ENCODE assay signal across 18 cellular contexts in the genomic region with DNA sequence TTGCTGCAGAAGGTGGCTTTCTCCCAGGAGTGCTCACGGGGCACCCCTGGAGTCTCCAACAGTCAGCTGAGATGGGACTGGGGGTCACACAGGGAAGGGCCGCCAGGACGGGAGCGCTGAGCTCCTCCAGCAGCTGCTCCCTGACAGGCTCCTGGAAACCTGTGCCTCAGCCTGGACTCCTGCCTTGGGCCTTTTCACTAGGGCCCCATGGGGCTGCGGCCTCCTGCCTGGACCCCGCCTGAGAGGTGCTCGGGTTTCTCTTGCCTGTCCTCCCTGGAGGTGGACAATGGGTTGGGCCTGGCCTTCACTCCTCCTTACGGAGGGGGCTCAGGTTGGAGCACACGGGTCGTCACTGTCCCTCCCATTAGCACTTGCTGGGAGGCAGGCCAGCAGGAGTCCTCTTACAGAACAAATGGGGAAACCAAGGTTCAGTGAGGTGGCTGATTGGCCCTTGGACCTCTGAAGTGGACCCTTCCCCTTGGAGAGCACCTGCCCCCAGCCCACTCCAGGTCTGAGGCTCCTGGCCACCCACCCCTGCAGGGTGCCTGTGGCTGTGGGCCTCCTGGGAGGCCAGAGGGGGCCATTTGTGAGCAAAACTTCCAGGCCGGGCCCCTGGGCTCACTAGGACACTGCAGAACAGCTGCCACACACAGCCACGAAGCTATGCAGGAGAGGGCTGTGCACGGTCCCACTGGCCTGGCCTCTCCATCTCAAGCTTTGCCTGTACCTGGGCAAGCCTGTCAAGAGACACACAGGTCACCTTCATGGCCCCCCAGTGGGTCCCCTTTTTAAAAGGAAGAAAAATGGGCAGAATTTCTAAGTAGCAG. TPM values are rescaled to one million over a fixed set of nuclear protein-coding genes. Genes with fewer than 3 reads are reported as not detected.
A peak's percentile ranks its signal among the peaks of the same experiment; 100 is the strongest.
DNase-seq lines count a peak whose midpoint lies in the region; ATAC-seq, FAIRE-seq and TF ChIP-seq lines count a peak whose summit lies in the region.
"Had no signal": no experiment of that assay in that cellular context is flagged by ENCODE, and none has a peak within 500 bp of the region (broad histone marks: within the 10 kb centered on the region; RNA-seq: fewer than 3 reads in every experiment).

No MANE protein-coding gene starts in this region.

- H3K27ac ChIP-seq in SJCRH30 (no peak overlapping the region), spleen (no peak overlapping the region)

- no peak for FAIRE-seq in GM12892 (lab: Jason Lieb, UNC)
- FAIRE-seq: GM19239 had no signal

- peaks cover 13% of the 10 kb centered on the region for H3K4me1 ChIP-seq in SJCRH30
- no peaks in the 10 kb centered on the region for H3K4me1 ChIP-seq in spleen
- H3K4me1 ChIP-seq: HAP-1 had no signal

- peak; percentile 2 to 12 for DNase-seq in activated T-cell treated with anti-CD3 and anti-CD28 coated beads, Interleukin-2, amount 50 U/mL, for 48 hours
- DNase-seq in activated T-cell treated with anti-CD3 and anti-CD28 coated beads, Interleukin-2, amount 50 U/mL, for 1 hour, result no peak
- DNase-seq in SJCRH30, result peak; percentile 68 to 80
- peak; percentile 26 for DNase-seq in left lobe of liver (ENCODE audit: low spot score)
- DNase-seq in spleen, result peak; percentile 62
- no peak for DNase-seq in GM12892 (ENCODE audit: insufficient read length)
- no peak for DNase-seq in D341Med (ENCODE audit: low spot score)
- DNase-seq: C1 segment of cervical spinal cord, DMS153, MV-4-11, NCI-H1417 treated with DMSO at 0.1 percent for 48 hours, NCI-H2029 treated with DMSO at 0.1 percent for 48 hours, NCI-H748 treated with DMSO at 0.1 percent for 48 hours, OCI-M1, RPMI8226 had no signal

- H3K36me3 ChIP-seq in SJCRH30 (no peaks in the 10 kb centered on the region), spleen (no peaks in the 10 kb centered on the region)
- H3K36me3 ChIP-seq: HAP-1 had no signal

- H3K27me3 ChIP-seq in SJCRH30, result no peaks in the 10 kb centered on the region
- peaks cover 0 to 31% (median under 1%) of the 10 kb centered on the region in 7 donors for H3K27me3 ChIP-seq in spleen (replicated peaks in 1 of 7)

- H3K4me3 ChIP-seq in SJCRH30 (no peak overlapping the region), spleen (no peak overlapping the region)
- H3K4me3 ChIP-seq: HAP-1 had no signal

- ATAC-seq in left lobe of liver (no peak), GM19023 (IDR thresholded peaks at IDR 0.05; ENCODE audit: unreplicated experiment) (no peak)

- intact Hi-C loops in spleen (cut with DNase I; ENCODE audit: low total_unique reads), result no loop called here

- 80 to 96% (median 89%) methylated on average over 8 to 13 of the region's 13 CpGs for WGBS in spleen, 5 donors

- TF ChIP-seq CTCF in spleen (IDR thresholded peaks at IDR 0.05 in 8 of 11, conservative IDR thresholded peaks at IDR 0.05 in 3 of 11), result no peak

- TF ChIP-seq POLR2A in spleen (IDR thresholded peaks at IDR 0.05) (no peak), GM12892 (IDR thresholded peaks at IDR 0.05; ENCODE audit: low read depth, low read length) (no peak)

- no peaks in the 10 kb centered on the region for H3K9me3 ChIP-seq in SJCRH30 (replicated peaks)
- H3K9me3 ChIP-seq in spleen, result no peaks in the 10 kb centered on the region
- H3K9me3 ChIP-seq: HAP-1 had no signal

RNA-seq across cellular contexts. Expression of a gene that starts 57.1 kb away (rescaled TPM):
- 362 and 380 TPM in 2 replicates for total RNA-seq in SJCRH30 (2014; rRNA removed; shearing (Covaris generic))
- total RNA-seq in left lobe of liver, result 16.2 TPM
- 10 to 100 TPM; 28.9 to 84.3 (median 62.8) TPM for total RNA-seq in spleen
- 10 to 100 TPM; 38.0 to 78.1 (median 65.3) TPM for polyA plus RNA-seq in spleen
- 220 TPM for polyA plus RNA-seq in GM12892 (2012; ENCODE audit: missing spikeins)

Comparison
In these comparisons a context has a peak if more than half of its experiments do, and no peak if none do; other contexts are left out.
1. DNase-seq: peak in activated T-cell treated with anti-CD3 and anti-CD28 coated beads, Interleukin-2, amount 50 U/mL, for 48 hours (2 of 2), SJCRH30 (2 of 2), left lobe of liver (single experiment) and spleen (single experiment); none in activated T-cell treated with anti-CD3 and anti-CD28 coated beads, Interleukin-2, amount 50 U/mL, for 1 hour (single experiment), GM12892 (single experiment) and D341Med (single experiment).